ENCODE assay signal across 1 cellular context in the genomic region with DNA sequence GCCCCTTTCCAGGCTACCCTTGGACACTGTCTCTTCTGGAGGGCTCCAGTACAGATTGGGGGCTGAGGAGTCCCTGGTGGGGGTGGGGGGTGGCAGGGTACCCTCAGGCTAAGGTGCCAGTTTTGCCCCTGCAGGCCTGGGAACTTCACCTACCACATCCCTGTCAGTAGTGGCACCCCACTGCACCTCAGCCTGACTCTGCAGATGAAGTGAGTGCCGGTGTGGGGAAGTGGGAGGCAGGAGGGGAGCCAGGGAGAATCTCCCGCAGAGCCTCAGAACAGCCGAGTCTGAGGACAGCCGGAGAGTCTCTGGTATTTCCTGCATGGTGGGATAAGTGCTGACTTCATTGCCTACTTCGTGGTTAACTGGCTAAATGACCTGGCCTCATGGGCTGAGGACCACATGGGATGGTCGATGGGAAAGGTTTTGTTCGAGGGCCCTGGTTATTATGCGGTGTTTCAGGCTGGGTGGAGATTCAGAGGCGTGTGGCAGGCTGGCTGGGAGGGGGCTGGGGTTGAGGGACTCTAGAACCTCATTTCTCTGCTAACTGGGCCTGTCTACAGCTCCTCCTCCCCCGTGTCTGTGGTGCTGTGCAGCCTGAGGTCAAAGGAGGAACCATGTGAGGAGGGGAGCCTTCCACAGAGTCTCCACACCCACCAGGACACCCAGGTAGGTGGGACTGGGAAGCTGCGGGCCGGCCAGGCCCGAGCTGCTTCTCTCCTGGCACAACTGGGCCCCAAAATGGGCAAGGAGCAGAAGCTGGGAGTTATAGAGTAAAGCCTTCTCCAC.
TF ChIP-seq lines count a peak whose summit lies in the region.

No MANE protein-coding gene starts in this region.

TF ChIP-seq in IMR-90, 13 proteins besides CTCF, POLR2A, EP300 and RAD21:
- TF ChIP-seq, protein P1, sequence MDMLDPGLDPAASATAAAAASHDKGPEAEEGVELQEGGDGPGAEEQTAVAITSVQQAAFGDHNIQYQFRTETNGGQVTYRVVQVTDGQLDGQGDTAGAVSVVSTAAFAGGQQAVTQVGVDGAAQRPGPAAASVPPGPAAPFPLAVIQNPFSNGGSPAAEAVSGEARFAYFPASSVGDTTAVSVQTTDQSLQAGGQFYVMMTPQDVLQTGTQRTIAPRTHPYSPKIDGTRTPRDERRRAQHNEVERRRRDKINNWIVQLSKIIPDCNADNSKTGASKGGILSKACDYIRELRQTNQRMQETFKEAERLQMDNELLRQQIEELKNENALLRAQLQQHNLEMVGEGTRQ (IDR thresholded peaks at IDR 0.05; ENCODE audit: low read depth, low read length) = 0 out of 2 replicates have a peak, but pooled peaks have one; percentile 7
- no peak for TF ChIP-seq CHD1 (IDR thresholded peaks at IDR 0.05; ENCODE audit: low read depth, low read length)
